Comparison of ENCODE assay signal across 1 cellular context in the genomic region with DNA sequence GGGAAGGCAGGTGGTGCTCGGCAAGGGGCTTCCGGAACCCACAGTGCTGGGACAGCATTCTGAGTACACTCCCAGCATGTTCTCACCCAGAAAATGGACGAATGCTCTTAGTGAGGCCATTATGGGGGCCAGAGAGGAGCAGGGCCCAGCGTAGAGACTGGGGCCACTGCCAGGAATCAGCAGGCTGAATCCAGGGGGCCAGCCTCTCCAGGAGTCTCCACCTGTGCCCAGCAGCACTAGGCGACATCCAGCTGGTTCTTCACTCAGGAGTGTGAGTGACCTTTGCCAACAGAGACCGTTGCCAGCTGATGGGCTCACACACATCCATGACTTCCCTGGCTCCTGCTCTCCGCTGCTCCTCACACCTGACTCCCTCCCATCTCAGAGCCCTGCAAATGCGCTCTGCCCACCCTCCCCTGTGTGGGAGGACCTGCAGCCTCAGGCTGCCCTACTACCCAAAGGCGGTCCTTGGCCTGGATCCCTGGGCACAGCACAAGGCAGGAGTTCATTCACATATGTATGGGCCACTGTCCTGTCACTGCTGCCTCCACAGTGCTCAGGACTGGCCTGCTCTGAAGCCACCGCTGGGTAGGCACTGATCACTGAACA.
TF ChIP-seq lines count a peak whose summit lies in the region.

No MANE protein-coding gene starts in this region.

TF ChIP-seq in WTC11, 78 proteins besides CTCF, POLR2A, EP300 and RAD21 (continued from another document):
- TF ChIP-seq, protein P1, sequence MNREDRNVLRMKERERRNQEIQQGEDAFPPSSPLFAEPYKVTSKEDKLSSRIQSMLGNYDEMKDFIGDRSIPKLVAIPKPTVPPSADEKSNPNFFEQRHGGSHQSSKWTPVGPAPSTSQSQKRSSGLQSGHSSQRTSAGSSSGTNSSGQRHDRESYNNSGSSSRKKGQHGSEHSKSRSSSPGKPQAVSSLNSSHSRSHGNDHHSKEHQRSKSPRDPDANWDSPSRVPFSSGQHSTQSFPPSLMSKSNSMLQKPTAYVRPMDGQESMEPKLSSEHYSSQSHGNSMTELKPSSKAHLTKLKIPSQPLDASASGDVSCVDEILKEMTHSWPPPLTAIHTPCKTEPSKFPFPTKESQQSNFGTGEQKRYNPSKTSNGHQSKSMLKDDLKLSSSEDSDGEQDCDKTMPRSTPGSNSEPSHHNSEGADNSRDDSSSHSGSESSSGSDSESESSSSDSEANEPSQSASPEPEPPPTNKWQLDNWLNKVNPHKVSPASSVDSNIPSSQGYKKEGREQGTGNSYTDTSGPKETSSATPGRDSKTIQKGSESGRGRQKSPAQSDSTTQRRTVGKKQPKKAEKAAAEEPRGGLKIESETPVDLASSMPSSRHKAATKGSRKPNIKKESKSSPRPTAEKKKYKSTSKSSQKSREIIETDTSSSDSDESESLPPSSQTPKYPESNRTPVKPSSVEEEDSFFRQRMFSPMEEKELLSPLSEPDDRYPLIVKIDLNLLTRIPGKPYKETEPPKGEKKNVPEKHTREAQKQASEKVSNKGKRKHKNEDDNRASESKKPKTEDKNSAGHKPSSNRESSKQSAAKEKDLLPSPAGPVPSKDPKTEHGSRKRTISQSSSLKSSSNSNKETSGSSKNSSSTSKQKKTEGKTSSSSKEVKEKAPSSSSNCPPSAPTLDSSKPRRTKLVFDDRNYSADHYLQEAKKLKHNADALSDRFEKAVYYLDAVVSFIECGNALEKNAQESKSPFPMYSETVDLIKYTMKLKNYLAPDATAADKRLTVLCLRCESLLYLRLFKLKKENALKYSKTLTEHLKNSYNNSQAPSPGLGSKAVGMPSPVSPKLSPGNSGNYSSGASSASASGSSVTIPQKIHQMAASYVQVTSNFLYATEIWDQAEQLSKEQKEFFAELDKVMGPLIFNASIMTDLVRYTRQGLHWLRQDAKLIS (CRISPR knock-in tag; IDR thresholded peaks at IDR 0.05; ENCODE audit: borderline replicate concordance) = no peak
TF ChIP-seq in WTC11: peak in this region for 0.
